Comparison of ENCODE assay signal across 1 cellular context in genomic region chr6:105138141-105138540, GRCh38.
TF ChIP-seq lines count a peak whose summit lies in the region.

No MANE protein-coding gene starts in this region.

TF ChIP-seq in H1, 55 proteins besides CTCF, POLR2A, EP300 and RAD21:
- TF ChIP-seq SUZ12 (IDR thresholded peaks at IDR 0.05; ENCODE audit: low read length) (peak; percentile 1; the same call in 1 of the 2 replicates), CHD7 (IDR thresholded peaks at IDR 0.05; ENCODE audit: insufficient replicate concordance, low read length) (no peak), RXRA (IDR thresholded peaks at IDR 0.05; ENCODE audit: insufficient read depth, low read depth, low read length) (no peak), FOSL1 (IDR thresholded peaks at IDR 0.05; ENCODE audit: insufficient read depth, low read depth, low read length) (no peak)
TF ChIP-seq in H1: peak in this region for 1.
